In genomic region chr15:31091531-31091930, GRCh38 we compare ENCODE assay signal across 1 cellular context.
TF ChIP-seq lines count a peak whose summit lies in the region.

No MANE protein-coding gene starts in this region.

TF ChIP-seq in H1, 55 proteins besides CTCF, POLR2A, EP300 and RAD21:
- no peak for TF ChIP-seq JUND (IDR thresholded peaks at IDR 0.05; ENCODE audit: low read length)
- no peak for TF ChIP-seq RXRA (IDR thresholded peaks at IDR 0.05; ENCODE audit: insufficient read depth, low read depth, low read length)
- no peak for TF ChIP-seq SIRT6 (IDR thresholded peaks at IDR 0.05; ENCODE audit: low read length)
- no peak for TF ChIP-seq RBBP5 (IDR thresholded peaks at IDR 0.05; ENCODE audit: borderline replicate concordance, low read depth, low read length)
- TF ChIP-seq ATF2 (IDR thresholded peaks at IDR 0.05; ENCODE audit: low read length), result no peak
- TF ChIP-seq MAX (IDR thresholded peaks at IDR 0.05), result no peak
- no peak for TF ChIP-seq EGR1 (IDR thresholded peaks at IDR 0.05; ENCODE audit: borderline replicate concordance, low read depth, low read length)
- TF ChIP-seq RNF2 (IDR thresholded peaks at IDR 0.05; ENCODE audit: borderline replicate concordance, low read depth, low read length, missing control alignments, poor library complexity, severe bottlenecking), result no peak
- TF ChIP-seq CHD7 (IDR thresholded peaks at IDR 0.05; ENCODE audit: insufficient replicate concordance, low read length), result no peak
- TF ChIP-seq BCL11A (IDR thresholded peaks at IDR 0.05; ENCODE audit: low read depth in 2 of 2, low read length in 2 of 2), result no peak
- no peak for TF ChIP-seq NANOG (IDR thresholded peaks at IDR 0.05; ENCODE audit: insufficient read depth, low read depth, low read length, poor library complexity, severe bottlenecking)
- no peak for TF ChIP-seq SP2 (IDR thresholded peaks at IDR 0.05; ENCODE audit: low read length)
- no peak for TF ChIP-seq SP4 (IDR thresholded peaks at IDR 0.05; ENCODE audit: low read length)
- no peak for TF ChIP-seq TEAD4 (IDR thresholded peaks at IDR 0.05; ENCODE audit: low read depth, low read length)
- TF ChIP-seq CTBP2 (IDR thresholded peaks at IDR 0.05; ENCODE audit: borderline replicate concordance, insufficient read depth, insufficient read length, low read length), result no peak
- no peak for TF ChIP-seq SRF (IDR thresholded peaks at IDR 0.05; ENCODE audit: low read depth, low read length)
- no peak for TF ChIP-seq POLR2AphosphoS5 (IDR thresholded peaks at IDR 0.05; ENCODE audit: low read depth, low read length)
- TF ChIP-seq SUZ12 (IDR thresholded peaks at IDR 0.05; ENCODE audit: low read length), result no peak
- no peak for TF ChIP-seq USF2 (IDR thresholded peaks at IDR 0.05; ENCODE audit: low read length)
- no peak for TF ChIP-seq EZH2 (IDR thresholded peaks at IDR 0.05; ENCODE audit: low read depth, low read length, severe bottlenecking)
TF ChIP-seq in H1: peak in this region for 0.
